In genomic region chrX:51922561-51922960, GRCh38 we compare ENCODE assay signal across 28 cellular contexts.
"Had no signal": no experiment of that assay in that cellular context is flagged by ENCODE, and none has a peak within 500 bp of the region (broad histone marks: within the 10 kb centered on the region; RNA-seq: fewer than 3 reads in every experiment).

No MANE protein-coding gene starts in this region.

- H3K27ac Mint-ChIP-seq: naive thymus-derived CD4-positive, alpha-beta T cell; natural killer cell treated with Interleukin-12 subunit alpha and Interleukin-12 subunit beta and Interleukin-15 and Interleukin-18, amount 100 ng/mL, for 72 hours; stimulated activated naive B cell treated with anti-CD40 and anti-IgM and Interleukin-4, amounts not matched to agents 10 μg/mL and 1 μg/mL and 100 μg/mL, for 72 hours had no signal

- H3K4me3 ChIP-seq: left ventricle myocardium inferior, lung, mucosa of descending colon, pancreas, prostate gland, skin epidermis, suprapubic skin, thoracic aorta, tibial artery, upper lobe of right lung had no signal

- H3K27me3 ChIP-seq: pancreas, suprapubic skin, tibial artery, upper lobe of right lung had no signal

- H3K9me3 Mint-ChIP-seq: naive thymus-derived CD4-positive, alpha-beta T cell; natural killer cell treated with Interleukin-12 subunit alpha and Interleukin-12 subunit beta and Interleukin-15 and Interleukin-18, amount 100 ng/mL, for 72 hours; stimulated activated naive B cell treated with anti-CD40 and anti-IgM and Interleukin-4, amounts not matched to agents 10 μg/mL and 1 μg/mL and 100 μg/mL, for 72 hours had no signal

- FAIRE-seq: urothelium cell line had no signal

- DNase-seq: hypothalamus; islet precursor cell; left ventricle myocardium inferior; midbrain; mucosa of descending colon; naive thymus-derived CD4-positive, alpha-beta T cell; nucleus accumbens; pancreas; posterior cingulate gyrus; retina; right cardiac atrium; stimulated activated CD4-positive, alpha-beta T cell treated with anti-CD3 and anti-CD28 coated beads, Interleukin-12 subunit alpha, Interleukin-12 subunit beta, amount 100 ng/mL, for 4 hours; stimulated activated CD4-positive, alpha-beta T cell treated with anti-CD3 and anti-CD28 coated beads, Interleukin-15, amount 100 ng/mL, for 24 hours; stimulated activated CD4-positive, alpha-beta T cell treated with anti-CD3 and anti-CD28 coated beads, Interleukin-2, amount 100 ng/mL, for 24 hours; stimulated activated CD4-positive, alpha-beta T cell treated with anti-CD3 and anti-CD28 coated beads, Interleukin-4, amount 100 ng/mL, for 1 hour; stimulated activated naive B cell treated with anti-CD40 and anti-IgM and Interleukin-4, amounts not matched to agents 10 μg/mL and 1 μg/mL and 100 μg/mL, for 72 hours; stimulated activated naive CD8-positive, alpha-beta T cell treated with anti-CD3 and anti-CD28 coated beads, Interleukin-15, Interleukin-2, amounts not matched to agents 100 U/mL and 50 U/mL, for 24 hours; tibial artery; trophoblast cell; upper lobe of right lung had no signal

- H3K4me3 Mint-ChIP-seq: naive thymus-derived CD4-positive, alpha-beta T cell; natural killer cell treated with Interleukin-12 subunit alpha and Interleukin-12 subunit beta and Interleukin-15 and Interleukin-18, amount 100 ng/mL, for 72 hours; stimulated activated naive B cell treated with anti-CD40 and anti-IgM and Interleukin-4, amounts not matched to agents 10 μg/mL and 1 μg/mL and 100 μg/mL, for 72 hours had no signal

- H3K9me3 ChIP-seq: left ventricle myocardium inferior, mucosa of descending colon, prostate gland, suprapubic skin, thoracic aorta, tibial artery, upper lobe of right lung had no signal

- H3K27ac ChIP-seq: left ventricle myocardium inferior, pancreas, prostate gland, skin epidermis, suprapubic skin, thoracic aorta, tibial artery, upper lobe of right lung had no signal

- H3K4me1 ChIP-seq: left ventricle myocardium inferior, pancreas, prostate gland, suprapubic skin, tibial artery, upper lobe of right lung had no signal

- H3K36me3 Mint-ChIP-seq: naive thymus-derived CD4-positive, alpha-beta T cell; natural killer cell treated with Interleukin-12 subunit alpha and Interleukin-12 subunit beta and Interleukin-15 and Interleukin-18, amount 100 ng/mL, for 72 hours; stimulated activated naive B cell treated with anti-CD40 and anti-IgM and Interleukin-4, amounts not matched to agents 10 μg/mL and 1 μg/mL and 100 μg/mL, for 72 hours had no signal

- H3K36me3 ChIP-seq: left ventricle myocardium inferior, pancreas, prostate gland, suprapubic skin, thoracic aorta, tibial artery, upper lobe of right lung had no signal

- ATAC-seq: mucosa of descending colon; naive thymus-derived CD4-positive, alpha-beta T cell; natural killer cell treated with Interleukin-12 subunit alpha and Interleukin-12 subunit beta and Interleukin-15 and Interleukin-18, amount 100 ng/mL, for 72 hours; pancreas; right cardiac atrium; sciatic nerve; stimulated activated naive B cell treated with anti-CD40 and anti-IgM and Interleukin-4, amounts not matched to agents 10 μg/mL and 1 μg/mL and 100 μg/mL, for 72 hours; stimulated activated naive CD8-positive, alpha-beta T cell treated with anti-CD3 and anti-CD28 coated beads, Interleukin-15, Interleukin-2, amounts not matched to agents 100 U/mL and 50 U/mL, for 24 hours; upper lobe of right lung had no signal
